ENCODE assay signal across 1 cellular context in the genomic region with DNA sequence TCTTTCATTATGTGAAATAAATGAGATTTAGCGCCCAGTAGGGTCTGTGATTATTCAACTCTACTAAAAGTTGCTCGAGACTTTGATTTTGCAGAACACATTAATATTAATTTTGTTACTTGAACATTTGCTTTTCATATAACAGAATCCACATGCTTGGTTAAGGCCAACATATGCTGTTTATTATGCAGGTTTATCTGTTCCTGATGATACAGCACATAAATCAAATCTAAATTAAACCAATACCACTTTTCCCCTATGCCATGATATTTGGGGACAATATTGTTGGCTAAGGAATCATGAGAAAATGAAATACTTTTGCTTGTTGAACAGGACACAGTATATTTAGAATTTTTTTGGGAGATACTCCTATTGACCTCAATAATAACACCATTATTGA.
TF ChIP-seq lines count a peak whose summit lies in the region.

No MANE protein-coding gene starts in this region.

TF ChIP-seq in SK-N-SH treated with all-trans-retinoic acid at 6 μM for 48 hours, 23 proteins besides CTCF, POLR2A, EP300 and RAD21 (continued from another document):
- no peak for TF ChIP-seq GLIS3 (CRISPR knock-in tag; IDR thresholded peaks at IDR 0.05)
- no peak for TF ChIP-seq TSHZ2 (CRISPR knock-in tag; IDR thresholded peaks at IDR 0.05)
- TF ChIP-seq ZC3H10 (CRISPR knock-in tag; IDR thresholded peaks at IDR 0.05): no peak
- no peak for TF ChIP-seq ZFP30 (CRISPR knock-in tag; IDR thresholded peaks at IDR 0.05)
